Comparison of ENCODE assay signal across 1 cellular context in genomic region chr4:25993564-25994185, GRCh38.
TF ChIP-seq lines count a peak whose summit lies in the region.

No MANE protein-coding gene starts in this region.

TF ChIP-seq in GM23338, 12 proteins besides CTCF, POLR2A, EP300 and RAD21 (continued from another document):
- TF ChIP-seq REST (IDR thresholded peaks at IDR 0.05; ENCODE audit: unreplicated experiment) = no peak
